Comparison of ENCODE assay signal across 10 cellular contexts in the genomic region with DNA sequence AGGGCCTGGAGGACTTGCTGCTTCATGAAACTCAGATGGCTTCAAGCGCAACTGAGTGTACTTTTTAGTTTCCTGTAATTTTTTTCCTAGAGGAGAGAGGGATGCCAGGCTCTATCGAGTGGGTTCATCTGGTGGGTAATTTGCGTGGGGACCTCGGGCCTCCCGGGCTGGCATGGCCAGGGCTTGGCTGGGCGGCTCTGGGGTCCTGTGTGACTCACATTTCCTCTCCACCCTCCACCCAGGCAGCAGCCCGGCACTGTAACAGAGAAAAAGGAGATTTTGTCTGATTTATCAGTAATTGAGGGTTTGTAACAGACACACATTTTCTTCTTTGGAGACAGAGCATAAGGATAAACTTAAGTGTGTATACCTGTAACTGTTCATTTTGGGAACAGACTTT.
DNase-seq lines count a peak whose midpoint lies in the region; ATAC-seq and TF ChIP-seq lines count a peak whose summit lies in the region.
"Had no signal": no experiment of that assay in that cellular context is flagged by ENCODE, and none has a peak within 500 bp of the region (broad histone marks: within the 10 kb centered on the region; RNA-seq: fewer than 3 reads in every experiment).

No MANE protein-coding gene starts in this region.

- peak overlapping the region; percentile 96 for H3K27ac ChIP-seq in Karpas-422 (ENCODE audit: low read length)

- H3K27me3 ChIP-seq in Karpas-422 (ENCODE audit: low read length) (no peaks in the 10 kb centered on the region), iPS-15b (ENCODE audit: control insufficient read depth, insufficient read depth, low read length) (no peaks in the 10 kb centered on the region), HAP-1 (ENCODE audit: low read depth) (no peaks in the 10 kb centered on the region)

- CTCF ChIA-PET in GM10248 (lab: Yijun Ruan, JAX), result no interaction called here

- H3K4me3 ChIP-seq in Karpas-422 (ENCODE audit: low read length), result peak overlapping the region; percentile 42
- H3K4me3 ChIP-seq in iPS-15b (ENCODE audit: low read depth, low read length), result no peak overlapping the region
- H3K4me3 ChIP-seq in HAP-1, result no peak overlapping the region

- peak overlapping the region; percentile 71 for H3K9ac ChIP-seq in Karpas-422 (ENCODE audit: low read length)
- H3K9ac ChIP-seq in iPS-15b (ENCODE audit: low read depth, low read length), result peak overlapping the region; percentile 47

- no peaks in the 10 kb centered on the region for H4K20me1 ChIP-seq in Karpas-422 (ENCODE audit: insufficient read depth, low read depth, low read length)

- H3K4me1 ChIP-seq in Karpas-422 (ENCODE audit: low read length), result peaks cover 66% of the 10 kb centered on the region
- H3K4me1 ChIP-seq in iPS-15b (ENCODE audit: control insufficient read depth, insufficient read depth, low read length), result no peaks in the 10 kb centered on the region
- no peaks in the 10 kb centered on the region for H3K4me1 ChIP-seq in HAP-1

- ATAC-seq in GM21381 (IDR thresholded peaks at IDR 0.05; ENCODE audit: unreplicated experiment), result peak; percentile 7
- ATAC-seq in SK-N-SH treated with all-trans-retinoic acid at 6 μM for 48 hours, result no peak
- ATAC-seq: HepG2 had no signal

- H2AFZ ChIP-seq in Karpas-422 (ENCODE audit: low read length), result no peak overlapping the region

- H3K36me3 ChIP-seq in Karpas-422 (ENCODE audit: insufficient read depth, low read length) (peaks cover 18% of the 10 kb centered on the region), iPS-15b (ENCODE audit: control insufficient read depth, insufficient read depth, low read length) (peaks cover 6% of the 10 kb centered on the region), HAP-1 (replicated peaks) (no peaks in the 10 kb centered on the region)

- no peaks in the 10 kb centered on the region for H3K9me2 ChIP-seq in Karpas-422 (replicated peaks; ENCODE audit: insufficient read depth, low read length)

- peak overlapping the region; percentile 65 for H3K4me2 ChIP-seq in Karpas-422 (ENCODE audit: low read depth, low read length, poor library complexity, severe bottlenecking)

- DNase-seq in GM10248 (ENCODE audit: extremely low spot score), result peak; percentile 53
- peak; percentile 81 for DNase-seq in Karpas-422
- no peak for DNase-seq in pons (ENCODE audit: low spot score)
- DNase-seq in cortex of kidney (lab: John Stamatoyannopoulos, UW), result no peak
- DNase-seq in HAP-1 (ENCODE audit: low spot score in 2 of 2), result no peak
- DNase-seq: SHP77 had no signal

- POLR2A ChIA-PET in GM10248 (lab: Yijun Ruan, JAX), result no interaction called here

- H3K9me3 ChIP-seq in Karpas-422 (ENCODE audit: low read length) (no peaks in the 10 kb centered on the region), iPS-15b (ENCODE audit: control insufficient read depth, insufficient read depth, low read length) (no peaks in the 10 kb centered on the region), HAP-1 (no peaks in the 10 kb centered on the region)

- in situ Hi-C loops in HAP-1 (cut with MboI; ENCODE audit: low sequenced_read_pairs), result no loop called here

- TF ChIP-seq CTCF in GM10248 (IDR thresholded peaks at IDR 0.05; ENCODE audit: control extremely low read depth, extremely low read depth, low read depth, missing control alignments), result no peak

- H3K79me2 ChIP-seq in Karpas-422 (ENCODE audit: low read length), result peaks cover 32% of the 10 kb centered on the region

TF ChIP-seq in SK-N-SH treated with all-trans-retinoic acid at 6 μM for 48 hours, 23 proteins besides CTCF, POLR2A, EP300 and RAD21:
- TF ChIP-seq, protein P1, sequence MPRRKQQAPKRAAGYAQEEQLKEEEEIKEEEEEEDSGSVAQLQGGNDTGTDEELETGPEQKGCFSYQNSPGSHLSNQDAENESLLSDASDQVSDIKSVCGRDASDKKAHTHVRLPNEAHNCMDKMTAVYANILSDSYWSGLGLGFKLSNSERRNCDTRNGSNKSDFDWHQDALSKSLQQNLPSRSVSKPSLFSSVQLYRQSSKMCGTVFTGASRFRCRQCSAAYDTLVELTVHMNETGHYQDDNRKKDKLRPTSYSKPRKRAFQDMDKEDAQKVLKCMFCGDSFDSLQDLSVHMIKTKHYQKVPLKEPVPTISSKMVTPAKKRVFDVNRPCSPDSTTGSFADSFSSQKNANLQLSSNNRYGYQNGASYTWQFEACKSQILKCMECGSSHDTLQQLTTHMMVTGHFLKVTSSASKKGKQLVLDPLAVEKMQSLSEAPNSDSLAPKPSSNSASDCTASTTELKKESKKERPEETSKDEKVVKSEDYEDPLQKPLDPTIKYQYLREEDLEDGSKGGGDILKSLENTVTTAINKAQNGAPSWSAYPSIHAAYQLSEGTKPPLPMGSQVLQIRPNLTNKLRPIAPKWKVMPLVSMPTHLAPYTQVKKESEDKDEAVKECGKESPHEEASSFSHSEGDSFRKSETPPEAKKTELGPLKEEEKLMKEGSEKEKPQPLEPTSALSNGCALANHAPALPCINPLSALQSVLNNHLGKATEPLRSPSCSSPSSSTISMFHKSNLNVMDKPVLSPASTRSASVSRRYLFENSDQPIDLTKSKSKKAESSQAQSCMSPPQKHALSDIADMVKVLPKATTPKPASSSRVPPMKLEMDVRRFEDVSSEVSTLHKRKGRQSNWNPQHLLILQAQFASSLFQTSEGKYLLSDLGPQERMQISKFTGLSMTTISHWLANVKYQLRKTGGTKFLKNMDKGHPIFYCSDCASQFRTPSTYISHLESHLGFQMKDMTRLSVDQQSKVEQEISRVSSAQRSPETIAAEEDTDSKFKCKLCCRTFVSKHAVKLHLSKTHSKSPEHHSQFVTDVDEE (CRISPR knock-in tag; IDR thresholded peaks at IDR 0.05), result no peak
- no peak for TF ChIP-seq ARNTL (CRISPR knock-in tag; IDR thresholded peaks at IDR 0.05; ENCODE audit: borderline replicate concordance, low read depth)
- TF ChIP-seq, protein P2, sequence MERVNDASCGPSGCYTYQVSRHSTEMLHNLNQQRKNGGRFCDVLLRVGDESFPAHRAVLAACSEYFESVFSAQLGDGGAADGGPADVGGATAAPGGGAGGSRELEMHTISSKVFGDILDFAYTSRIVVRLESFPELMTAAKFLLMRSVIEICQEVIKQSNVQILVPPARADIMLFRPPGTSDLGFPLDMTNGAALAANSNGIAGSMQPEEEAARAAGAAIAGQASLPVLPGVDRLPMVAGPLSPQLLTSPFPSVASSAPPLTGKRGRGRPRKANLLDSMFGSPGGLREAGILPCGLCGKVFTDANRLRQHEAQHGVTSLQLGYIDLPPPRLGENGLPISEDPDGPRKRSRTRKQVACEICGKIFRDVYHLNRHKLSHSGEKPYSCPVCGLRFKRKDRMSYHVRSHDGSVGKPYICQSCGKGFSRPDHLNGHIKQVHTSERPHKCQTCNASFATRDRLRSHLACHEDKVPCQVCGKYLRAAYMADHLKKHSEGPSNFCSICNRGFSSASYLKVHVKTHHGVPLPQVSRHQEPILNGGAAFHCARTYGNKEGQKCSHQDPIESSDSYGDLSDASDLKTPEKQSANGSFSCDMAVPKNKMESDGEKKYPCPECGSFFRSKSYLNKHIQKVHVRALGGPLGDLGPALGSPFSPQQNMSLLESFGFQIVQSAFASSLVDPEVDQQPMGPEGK (CRISPR knock-in tag; IDR thresholded peaks at IDR 0.05; ENCODE audit: borderline replicate concordance), result no peak
- no peak for TF ChIP-seq GLIS3 (CRISPR knock-in tag; IDR thresholded peaks at IDR 0.05)
- no peak for TF ChIP-seq BACH2 (CRISPR knock-in tag; IDR thresholded peaks at IDR 0.05; ENCODE audit: borderline replicate concordance)
- no peak for TF ChIP-seq TCF4 (CRISPR knock-in tag; IDR thresholded peaks at IDR 0.05; ENCODE audit: borderline replicate concordance)
- no peak for TF ChIP-seq CSDC2 (CRISPR knock-in tag; IDR thresholded peaks at IDR 0.05)
- TF ChIP-seq, protein P3, sequence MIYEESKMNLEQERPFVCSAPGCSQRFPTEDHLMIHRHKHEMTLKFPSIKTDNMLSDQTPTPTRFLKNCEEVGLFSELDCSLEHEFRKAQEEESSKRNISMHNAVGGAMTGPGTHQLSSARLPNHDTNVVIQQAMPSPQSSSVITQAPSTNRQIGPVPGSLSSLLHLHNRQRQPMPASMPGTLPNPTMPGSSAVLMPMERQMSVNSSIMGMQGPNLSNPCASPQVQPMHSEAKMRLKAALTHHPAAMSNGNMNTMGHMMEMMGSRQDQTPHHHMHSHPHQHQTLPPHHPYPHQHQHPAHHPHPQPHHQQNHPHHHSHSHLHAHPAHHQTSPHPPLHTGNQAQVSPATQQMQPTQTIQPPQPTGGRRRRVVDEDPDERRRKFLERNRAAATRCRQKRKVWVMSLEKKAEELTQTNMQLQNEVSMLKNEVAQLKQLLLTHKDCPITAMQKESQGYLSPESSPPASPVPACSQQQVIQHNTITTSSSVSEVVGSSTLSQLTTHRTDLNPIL (CRISPR knock-in tag; IDR thresholded peaks at IDR 0.05; ENCODE audit: low read depth), result no peak
- no peak for TF ChIP-seq ESRRG (CRISPR knock-in tag; IDR thresholded peaks at IDR 0.05)
- TF ChIP-seq ZNF565 (CRISPR knock-in tag; conservative IDR thresholded peaks at IDR 0.05; ENCODE audit: low read depth), result no peak
- no peak for TF ChIP-seq ZFP3 (CRISPR knock-in tag; IDR thresholded peaks at IDR 0.05)
- TF ChIP-seq PPARA (CRISPR knock-in tag; IDR thresholded peaks at IDR 0.05; ENCODE audit: borderline replicate concordance), result no peak
- TF ChIP-seq TOX (CRISPR knock-in tag; IDR thresholded peaks at IDR 0.05; ENCODE audit: borderline replicate concordance), result no peak
- no peak for TF ChIP-seq ZNF70 (CRISPR knock-in tag; IDR thresholded peaks at IDR 0.05)

Comparison
In these comparisons a context has a peak if more than half of its experiments do, and no peak if none do; other contexts are left out.
1. DNase-seq: peak in GM10248 (single experiment) and Karpas-422 (single experiment); none in pons (single experiment), cortex of kidney (single experiment) and HAP-1 (0 of 2).